ENCODE assay signal across 14 cellular contexts in genomic region chr13:37481005-37481857, GRCh38.
A peak's percentile ranks its signal among the peaks of the same experiment; 100 is the strongest.
DNase-seq lines count a peak whose midpoint lies in the region; ATAC-seq and TF ChIP-seq lines count a peak whose summit lies in the region.
"Had no signal": no experiment of that assay in that cellular context is flagged by ENCODE, and none has a peak within 500 bp of the region (broad histone marks: within the 10 kb centered on the region; RNA-seq: fewer than 3 reads in every experiment).

No MANE protein-coding gene starts in this region.

- no peak overlapping the region for H3K4me2 ChIP-seq in fibroblast of lung (ENCODE audit: extremely low read depth, insufficient read depth, low read length)

- H3K27ac Mint-ChIP-seq in naive thymus-derived CD4-positive, alpha-beta T cell = no peak overlapping the region

- no peaks in the 10 kb centered on the region for H3K9me3 ChIP-seq in right cardiac atrium (ENCODE audit: control insufficient read depth, low read length)
- H3K9me3 ChIP-seq in left ventricle myocardium inferior (replicated peaks) = no peaks in the 10 kb centered on the region
- no peaks in the 10 kb centered on the region for H3K9me3 ChIP-seq in fibroblast of lung (ENCODE audit: control insufficient read depth, insufficient read depth, low read depth, low read length)
- H3K9me3 ChIP-seq in naive thymus-derived CD4-positive, alpha-beta T cell (ENCODE audit: control insufficient read depth in 2 of 3, low read length in 3 of 3) = no peaks in the 10 kb centered on the region
- H3K9me3 ChIP-seq: MG63, neutrophil had no signal

- TF ChIP-seq CTCF in left ventricle myocardium inferior (IDR thresholded peaks at IDR 0.05; ENCODE audit: borderline replicate concordance) (no peak), fibroblast of lung (conservative IDR thresholded peaks at IDR 0.05 in 1 of 2, IDR thresholded peaks at IDR 0.05 in 1 of 2; ENCODE audit: low read depth in 1 of 2, low read length in 2 of 2) (no peak)

- CTCF ChIA-PET in naive thymus-derived CD4-positive, alpha-beta T cell (lab: Charles Lee) = no interaction called here

- DNase-seq in right cardiac atrium (no peak), left ventricle myocardium inferior (no peak), NCI-H510A treated with DMSO at 0.1 percent for 48 hours (lab: John Stamatoyannopoulos, UW) (peak; percentile 5), fibroblast of lung (ENCODE audit: low read depth in 2 of 2) (peak; percentile 15 to 99), SW 1271 (lab: John Stamatoyannopoulos, UW) (no peak), GOT3 (lab: John Stamatoyannopoulos, UW) (no peak), SW480 (ENCODE audit: low spot score) (no peak)
- no peak for DNase-seq in naive thymus-derived CD4-positive, alpha-beta T cell
- DNase-seq: activated CD4-positive, CD25-positive, alpha-beta regulatory T cell; effector CD8-positive, alpha-beta T cell; head of caudate nucleus; left colon; MG63 had no signal

- H3K4me3 ChIP-seq in right cardiac atrium (ENCODE audit: low read length) = no peak overlapping the region
- H3K4me3 ChIP-seq in left ventricle myocardium inferior = no peak overlapping the region
- H3K4me3 ChIP-seq in fibroblast of lung (replicated peaks in 1 of 4; ENCODE audit: control extremely low read depth in 1 of 4, insufficient read depth in 1 of 4, low read depth in 3 of 4, low read length in 4 of 4) = no peak overlapping the region
- no peak overlapping the region for H3K4me3 ChIP-seq in naive thymus-derived CD4-positive, alpha-beta T cell (ENCODE audit: low read length)
- H3K4me3 ChIP-seq: MG63 had no signal

- H3K4me1 ChIP-seq in right cardiac atrium (ENCODE audit: control insufficient read depth, insufficient read depth, low read length) (no peaks in the 10 kb centered on the region), left ventricle myocardium inferior (no peaks in the 10 kb centered on the region), fibroblast of lung (ENCODE audit: control insufficient read depth, extremely low read depth, insufficient read depth, low read length) (peaks cover 3% of the 10 kb centered on the region)
- no peaks in the 10 kb centered on the region for H3K4me1 ChIP-seq in naive thymus-derived CD4-positive, alpha-beta T cell (ENCODE audit: control insufficient read depth in 2 of 2, insufficient read depth in 2 of 2, low read length in 2 of 2)

- H4K20me1 ChIP-seq in fibroblast of lung (ENCODE audit: control insufficient read depth, extremely low read depth, insufficient read depth, low read length) = no peaks in the 10 kb centered on the region

- H3K27ac ChIP-seq in right cardiac atrium (ENCODE audit: low read length) (no peak overlapping the region), left ventricle myocardium inferior (replicated peaks) (no peak overlapping the region), fibroblast of lung (ENCODE audit: insufficient read depth, low read length) (no peak overlapping the region)
- no peak overlapping the region for H3K27ac ChIP-seq in naive thymus-derived CD4-positive, alpha-beta T cell (ENCODE audit: low read depth, low read length)
- H3K27ac ChIP-seq: neutrophil had no signal

- no peaks in the 10 kb centered on the region for H3K4me1 Mint-ChIP-seq in naive thymus-derived CD4-positive, alpha-beta T cell

- no peaks in the 10 kb centered on the region for H3K27me3 ChIP-seq in right cardiac atrium (ENCODE audit: control insufficient read depth, insufficient read depth)
- H3K27me3 ChIP-seq in left ventricle myocardium inferior (ENCODE audit: low read depth) = no peaks in the 10 kb centered on the region
- H3K27me3 ChIP-seq in fibroblast of lung (ENCODE audit: control insufficient read depth, insufficient read depth, low read length) = no peaks in the 10 kb centered on the region
- H3K27me3 ChIP-seq in naive thymus-derived CD4-positive, alpha-beta T cell (ENCODE audit: control insufficient read depth in 2 of 2, insufficient read depth in 2 of 2, low read length in 2 of 2) = no peaks in the 10 kb centered on the region
- H3K27me3 ChIP-seq: MG63, neutrophil had no signal

- ATAC-seq in right cardiac atrium = peak; percentile 26 to 87
- no peak for ATAC-seq in naive thymus-derived CD4-positive, alpha-beta T cell
- ATAC-seq: left colon had no signal

- WGBS in right cardiac atrium = 69% methylated on average over 7 of the region's 7 CpGs

- intact Hi-C loops in right cardiac atrium (cut with DNase I) = no loop called here
- intact Hi-C loops in left ventricle myocardium inferior (cut with micrococcal nuclease) = no loop called here
- intact Hi-C loops in naive thymus-derived CD4-positive, alpha-beta T cell (cut with micrococcal nuclease) = no loop called here

- no peaks in the 10 kb centered on the region for H3K27me3 Mint-ChIP-seq in naive thymus-derived CD4-positive, alpha-beta T cell

- no peaks in the 10 kb centered on the region for H3K36me3 Mint-ChIP-seq in naive thymus-derived CD4-positive, alpha-beta T cell

- H3K9ac ChIP-seq in fibroblast of lung (ENCODE audit: insufficient read depth, low read length) = no peak overlapping the region

- POLR2A ChIA-PET in naive thymus-derived CD4-positive, alpha-beta T cell (lab: Charles Lee) = no interaction called here

- no peaks in the 10 kb centered on the region for H3K36me3 ChIP-seq in left ventricle myocardium inferior
- H3K36me3 ChIP-seq in fibroblast of lung (ENCODE audit: control insufficient read depth, insufficient read depth, low read length) = no peaks in the 10 kb centered on the region
- no peaks in the 10 kb centered on the region for H3K36me3 ChIP-seq in naive thymus-derived CD4-positive, alpha-beta T cell (ENCODE audit: control insufficient read depth in 2 of 3, insufficient read depth in 3 of 3, low read length in 3 of 3)
- H3K36me3 ChIP-seq: MG63, neutrophil had no signal

- H3K4me3 Mint-ChIP-seq in naive thymus-derived CD4-positive, alpha-beta T cell = no peak overlapping the region

- H2AFZ ChIP-seq in fibroblast of lung (ENCODE audit: low read length) = no peak overlapping the region

- no peaks in the 10 kb centered on the region for H3K79me2 ChIP-seq in fibroblast of lung (ENCODE audit: control insufficient read depth, insufficient read depth, low read length)

- peaks cover 0 to 3% (median 0%) of the 10 kb centered on the region in 11 donors for H3K9me3 Mint-ChIP-seq in naive thymus-derived CD4-positive, alpha-beta T cell

Comparison
In these comparisons a context has a peak if more than half of its experiments do, and no peak if none do; other contexts are left out.
1. DNase-seq: peak in NCI-H510A treated with DMSO at 0.1 percent for 48 hours (single experiment) and fibroblast of lung (2 of 2); none in right cardiac atrium (0 of 3), left ventricle myocardium inferior (single experiment), SW 1271 (0 of 2), GOT3 (single experiment), naive thymus-derived CD4-positive, alpha-beta T cell (0 of 9) and SW480 (single experiment).